1 cellular context compared by ENCODE assay signal in genomic region chr3:141412936-141413354, GRCh38.
A peak's percentile ranks its signal among the peaks of the same experiment; 100 is the strongest.
TF ChIP-seq lines count a peak whose summit lies in the region.

No MANE protein-coding gene starts in this region.

TF ChIP-seq in HepG2, 621 proteins besides CTCF, POLR2A, EP300 and RAD21 (continued from another document and continues in another):
- TF ChIP-seq ZNF841 (CRISPR knock-in tag; IDR thresholded peaks at IDR 0.05; ENCODE audit: borderline replicate concordance) = no peak
- no peak for TF ChIP-seq AKAP8 (CRISPR knock-in tag; IDR thresholded peaks at IDR 0.05)
- TF ChIP-seq MXD3 (CRISPR knock-in tag; IDR thresholded peaks at IDR 0.05) = no peak
- no peak for TF ChIP-seq ZNF367 (CRISPR knock-in tag; IDR thresholded peaks at IDR 0.05; ENCODE audit: borderline replicate concordance)
- no peak for TF ChIP-seq TOE1 (CRISPR knock-in tag; IDR thresholded peaks at IDR 0.05)
- no peak for TF ChIP-seq HMGA1 (CRISPR knock-in tag; conservative IDR thresholded peaks at IDR 0.05)
- 0 out of 2 replicates have a peak, but pooled peaks have one; percentile 81 for TF ChIP-seq MIER3 (CRISPR knock-in tag; IDR thresholded peaks at IDR 0.05; ENCODE audit: borderline replicate concordance)
- TF ChIP-seq ZNF512 (CRISPR knock-in tag; IDR thresholded peaks at IDR 0.05) = no peak
- no peak for TF ChIP-seq ZNF20 (CRISPR knock-in tag; IDR thresholded peaks at IDR 0.05)
- TF ChIP-seq THYN1 (CRISPR knock-in tag; IDR thresholded peaks at IDR 0.05; ENCODE audit: borderline replicate concordance, low read depth) = no peak
- no peak for TF ChIP-seq ATF7 (IDR thresholded peaks at IDR 0.05)
- TF ChIP-seq ATF7 (CRISPR knock-in tag; IDR thresholded peaks at IDR 0.05) = no peak
- TF ChIP-seq ZNF597 (CRISPR knock-in tag; IDR thresholded peaks at IDR 0.05) = no peak
- no peak for TF ChIP-seq NPAS2 (CRISPR knock-in tag; IDR thresholded peaks at IDR 0.05; ENCODE audit: borderline replicate concordance)
- no peak for TF ChIP-seq HDAC6 (IDR thresholded peaks at IDR 0.05; ENCODE audit: low read depth, low read length)
- no peak for TF ChIP-seq ZNF724P (CRISPR knock-in tag; IDR thresholded peaks at IDR 0.05; ENCODE audit: borderline replicate concordance)
- no peak for TF ChIP-seq SMARCC2 (IDR thresholded peaks at IDR 0.05)
- no peak for TF ChIP-seq ZNF446 (CRISPR knock-in tag; IDR thresholded peaks at IDR 0.05)
- 0 out of 2 replicates have a peak, but pooled peaks have one; percentile 45 for TF ChIP-seq ETV5 (CRISPR knock-in tag; IDR thresholded peaks at IDR 0.05; ENCODE audit: borderline replicate concordance)
- TF ChIP-seq GLMP (CRISPR knock-in tag; IDR thresholded peaks at IDR 0.05; ENCODE audit: borderline replicate concordance) = no peak
- TF ChIP-seq ZNF780A (CRISPR knock-in tag; IDR thresholded peaks at IDR 0.05) = no peak
- peak; percentile 82; the same call in 1 of the 2 replicates for TF ChIP-seq DMAP1 (CRISPR knock-in tag; IDR thresholded peaks at IDR 0.05)
- no peak for TF ChIP-seq ZNF407 (CRISPR knock-in tag; IDR thresholded peaks at IDR 0.05; ENCODE audit: not compliant biosample characterization)
- TF ChIP-seq ZNF136 (CRISPR knock-in tag; IDR thresholded peaks at IDR 0.05; ENCODE audit: low read depth) = 0 out of 2 replicates have a peak, but pooled peaks have one; percentile 86
- TF ChIP-seq KLF12 (CRISPR knock-in tag; IDR thresholded peaks at IDR 0.05; ENCODE audit: borderline replicate concordance) = no peak
- TF ChIP-seq RBFOX2 (IDR thresholded peaks at IDR 0.05; ENCODE audit: low read depth, low read length) = no peak
- TF ChIP-seq ARID4A (CRISPR knock-in tag; IDR thresholded peaks at IDR 0.05; ENCODE audit: borderline replicate concordance) = peak; percentile 52; the same call in 1 of the 2 replicates
- peak; percentile 62; the same call in 1 of the 2 replicates for TF ChIP-seq CREM (IDR thresholded peaks at IDR 0.05)
- TF ChIP-seq CREM (CRISPR knock-in tag; IDR thresholded peaks at IDR 0.05) = no peak
- TF ChIP-seq DNMT3B (CRISPR knock-in tag; conservative IDR thresholded peaks at IDR 0.05) = no peak
- TF ChIP-seq LCORL (IDR thresholded peaks at IDR 0.05) = no peak
- peak; percentile 57 for TF ChIP-seq LCORL (CRISPR knock-in tag; IDR thresholded peaks at IDR 0.05)
- TF ChIP-seq ELF1 (CRISPR knock-in tag; IDR thresholded peaks at IDR 0.05) = peak; percentile 69
- TF ChIP-seq AFF4 (CRISPR knock-in tag; IDR thresholded peaks at IDR 0.05) = no peak
- TF ChIP-seq BRCA1 (CRISPR knock-in tag; IDR thresholded peaks at IDR 0.05) = no peak
- no peak for TF ChIP-seq MBNL3 (CRISPR knock-in tag; conservative IDR thresholded peaks at IDR 0.05)
- no peak for TF ChIP-seq ZNF530 (CRISPR knock-in tag; IDR thresholded peaks at IDR 0.05; ENCODE audit: low read depth)
- TF ChIP-seq AGO2 (optimal IDR thresholded peaks at IDR 0.05; ENCODE audit: low read depth, low read length) = no peak
- no peak for TF ChIP-seq ZBTB14 (CRISPR knock-in tag; IDR thresholded peaks at IDR 0.05)
- no peak for TF ChIP-seq SAFB2 (CRISPR knock-in tag; IDR thresholded peaks at IDR 0.05; ENCODE audit: borderline replicate concordance, low read depth)
- no peak for TF ChIP-seq ZNF547 (CRISPR knock-in tag; IDR thresholded peaks at IDR 0.05)
- TF ChIP-seq THAP11 (CRISPR knock-in tag; IDR thresholded peaks at IDR 0.05) = peak; percentile 85
